1 cellular context compared by ENCODE assay signal in the genomic region with DNA sequence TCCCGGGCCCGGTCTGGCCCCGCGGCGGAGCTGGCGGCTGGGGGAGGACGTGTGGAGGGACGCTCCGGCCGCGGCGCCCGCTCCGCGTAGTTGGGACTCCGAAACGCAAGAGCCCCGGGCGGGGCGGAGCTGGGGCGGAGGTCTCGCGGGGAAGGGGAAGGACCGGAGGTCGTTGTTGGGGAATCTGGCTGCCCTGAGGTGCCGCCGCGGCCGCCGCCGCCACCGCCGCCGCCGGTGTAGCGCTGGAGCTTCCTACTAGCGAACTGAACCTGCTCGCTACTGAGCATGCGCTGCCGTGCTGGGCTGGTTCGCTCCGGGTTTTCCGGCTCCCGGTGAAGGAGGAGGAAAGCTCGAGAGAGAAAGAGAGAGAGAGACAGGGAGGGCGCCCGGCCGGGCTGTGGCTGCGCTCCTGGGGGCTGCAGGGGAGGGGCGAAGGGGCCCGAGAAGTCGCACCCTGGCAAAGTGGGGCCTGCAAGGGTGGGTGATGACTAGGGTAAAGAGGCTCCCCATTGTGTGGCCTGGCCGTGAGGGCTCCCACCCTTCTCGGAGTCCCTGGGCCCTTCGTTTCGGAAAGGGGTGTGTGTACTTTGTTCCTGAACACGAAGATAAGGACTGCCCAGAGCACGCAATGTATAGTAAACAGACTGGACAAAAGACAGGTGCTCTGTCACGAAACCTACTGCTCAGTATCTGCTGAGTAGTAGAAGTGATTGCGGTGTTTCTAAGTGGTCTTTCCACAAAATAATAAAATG.
A peak's percentile ranks its signal among the peaks of the same experiment; 100 is the strongest.
TF ChIP-seq lines count a peak whose summit lies in the region.

A gene (minus strand): TSS at position 281 of the 752 bp plus-strand sequence. CDS start 629 bp downstream, outside the sequence.

TF ChIP-seq in HepG2, 621 proteins besides CTCF, POLR2A, EP300 and RAD21 (continued from another document and continues in another):
- TF ChIP-seq CBX2 (IDR thresholded peaks at IDR 0.05; ENCODE audit: low read depth, low read length) (no peak), CBX2 (CRISPR knock-in tag; IDR thresholded peaks at IDR 0.05; ENCODE audit: low read depth) (peak; percentile 62; the same call in 1 of the 2 replicates), ZNF44 (CRISPR knock-in tag; IDR thresholded peaks at IDR 0.05) (peak; percentile 93), ZEB1 (IDR thresholded peaks at IDR 0.05; ENCODE audit: insufficient replicate concordance, low read depth) (peak; percentile 95), THAP11 (CRISPR knock-in tag; IDR thresholded peaks at IDR 0.05) (peak; percentile 49; the same call in 1 of the 2 replicates), MAF1 (CRISPR knock-in tag; IDR thresholded peaks at IDR 0.05; ENCODE audit: borderline replicate concordance) (no peak), ERF (CRISPR knock-in tag; IDR thresholded peaks at IDR 0.05) (peak; percentile 92; the same call in 1 of the 2 replicates), ZNF788 (CRISPR knock-in tag; IDR thresholded peaks at IDR 0.05; ENCODE audit: borderline replicate concordance) (peak; percentile 98), ZNF225 (CRISPR knock-in tag; IDR thresholded peaks at IDR 0.05) (peak; percentile 87), HNRNPK (IDR thresholded peaks at IDR 0.05; ENCODE audit: low read depth, low read length, poor library complexity, severe bottlenecking) (peak; percentile 94), ZNF670 (CRISPR knock-in tag; IDR thresholded peaks at IDR 0.05; ENCODE audit: borderline replicate concordance) (peak; percentile 72; the same call in 1 of the 2 replicates), ZNF333 (CRISPR knock-in tag; IDR thresholded peaks at IDR 0.05; ENCODE audit: borderline replicate concordance) (no peak; the same call in 1 of the 2 replicates), ZNF564 (CRISPR knock-in tag; IDR thresholded peaks at IDR 0.05) (0 out of 2 replicates have a peak, but pooled peaks have one; percentile 80), ZNF510 (CRISPR knock-in tag; IDR thresholded peaks at IDR 0.05; ENCODE audit: low read depth) (no peak; the same call in none of the 2 replicates), ZNF781 (CRISPR knock-in tag; IDR thresholded peaks at IDR 0.05; ENCODE audit: borderline replicate concordance, not compliant biosample characterization) (peak; percentile 89), SALL1 (CRISPR knock-in tag; IDR thresholded peaks at IDR 0.05) (peak; percentile 94), KDM6A (CRISPR knock-in tag; IDR thresholded peaks at IDR 0.05; ENCODE audit: low read depth) (peak; percentile 56), HOXA9 (CRISPR knock-in tag; IDR thresholded peaks at IDR 0.05; ENCODE audit: borderline replicate concordance) (no peak), HDAC6 (IDR thresholded peaks at IDR 0.05; ENCODE audit: low read depth, low read length) (no peak), TSC22D2 (CRISPR knock-in tag; IDR thresholded peaks at IDR 0.05; ENCODE audit: borderline replicate concordance) (peak; percentile 93; the same call in 1 of the 2 replicates), ZNF678 (CRISPR knock-in tag; IDR thresholded peaks at IDR 0.05) (peak; percentile 76; the same call in 1 of the 2 replicates), HOXA3 (CRISPR knock-in tag; IDR thresholded peaks at IDR 0.05) (peak; percentile 72; the same call in 1 of the 2 replicates), SP4 (CRISPR knock-in tag; IDR thresholded peaks at IDR 0.05) (peak; percentile 76)
- TF ChIP-seq, protein P1, sequence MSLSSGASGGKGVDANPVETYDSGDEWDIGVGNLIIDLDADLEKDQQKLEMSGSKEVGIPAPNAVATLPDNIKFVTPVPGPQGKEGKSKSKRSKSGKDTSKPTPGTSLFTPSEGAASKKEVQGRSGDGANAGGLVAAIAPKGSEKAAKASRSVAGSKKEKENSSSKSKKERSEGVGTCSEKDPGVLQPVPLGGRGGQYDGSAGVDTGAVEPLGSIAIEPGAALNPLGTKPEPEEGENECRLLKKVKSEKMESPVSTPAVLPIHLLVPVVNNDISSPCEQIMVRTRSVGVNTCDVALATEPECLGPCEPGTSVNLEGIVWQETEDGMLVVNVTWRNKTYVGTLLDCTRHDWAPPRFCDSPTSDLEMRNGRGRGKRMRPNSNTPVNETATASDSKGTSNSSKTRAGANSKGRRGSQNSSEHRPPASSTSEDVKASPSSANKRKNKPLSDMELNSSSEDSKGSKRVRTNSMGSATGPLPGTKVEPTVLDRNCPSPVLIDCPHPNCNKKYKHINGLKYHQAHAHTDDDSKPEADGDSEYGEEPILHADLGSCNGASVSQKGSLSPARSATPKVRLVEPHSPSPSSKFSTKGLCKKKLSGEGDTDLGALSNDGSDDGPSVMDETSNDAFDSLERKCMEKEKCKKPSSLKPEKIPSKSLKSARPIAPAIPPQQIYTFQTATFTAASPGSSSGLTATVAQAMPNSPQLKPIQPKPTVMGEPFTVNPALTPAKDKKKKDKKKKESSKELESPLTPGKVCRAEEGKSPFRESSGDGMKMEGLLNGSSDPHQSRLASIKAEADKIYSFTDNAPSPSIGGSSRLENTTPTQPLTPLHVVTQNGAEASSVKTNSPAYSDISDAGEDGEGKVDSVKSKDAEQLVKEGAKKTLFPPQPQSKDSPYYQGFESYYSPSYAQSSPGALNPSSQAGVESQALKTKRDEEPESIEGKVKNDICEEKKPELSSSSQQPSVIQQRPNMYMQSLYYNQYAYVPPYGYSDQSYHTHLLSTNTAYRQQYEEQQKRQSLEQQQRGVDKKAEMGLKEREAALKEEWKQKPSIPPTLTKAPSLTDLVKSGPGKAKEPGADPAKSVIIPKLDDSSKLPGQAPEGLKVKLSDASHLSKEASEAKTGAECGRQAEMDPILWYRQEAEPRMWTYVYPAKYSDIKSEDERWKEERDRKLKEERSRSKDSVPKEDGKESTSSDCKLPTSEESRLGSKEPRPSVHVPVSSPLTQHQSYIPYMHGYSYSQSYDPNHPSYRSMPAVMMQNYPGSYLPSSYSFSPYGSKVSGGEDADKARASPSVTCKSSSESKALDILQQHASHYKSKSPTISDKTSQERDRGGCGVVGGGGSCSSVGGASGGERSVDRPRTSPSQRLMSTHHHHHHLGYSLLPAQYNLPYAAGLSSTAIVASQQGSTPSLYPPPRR (CRISPR knock-in tag; IDR thresholded peaks at IDR 0.05; ENCODE audit: borderline replicate concordance) = peak; percentile 52; the same call in 1 of the 2 replicates
- TF ChIP-seq, protein P2, sequence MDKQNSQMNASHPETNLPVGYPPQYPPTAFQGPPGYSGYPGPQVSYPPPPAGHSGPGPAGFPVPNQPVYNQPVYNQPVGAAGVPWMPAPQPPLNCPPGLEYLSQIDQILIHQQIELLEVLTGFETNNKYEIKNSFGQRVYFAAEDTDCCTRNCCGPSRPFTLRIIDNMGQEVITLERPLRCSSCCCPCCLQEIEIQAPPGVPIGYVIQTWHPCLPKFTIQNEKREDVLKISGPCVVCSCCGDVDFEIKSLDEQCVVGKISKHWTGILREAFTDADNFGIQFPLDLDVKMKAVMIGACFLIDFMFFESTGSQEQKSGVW (CRISPR knock-in tag; IDR thresholded peaks at IDR 0.05; ENCODE audit: borderline replicate concordance) = peak; percentile 25; the same call in 1 of the 2 replicates
- TF ChIP-seq, protein P3, sequence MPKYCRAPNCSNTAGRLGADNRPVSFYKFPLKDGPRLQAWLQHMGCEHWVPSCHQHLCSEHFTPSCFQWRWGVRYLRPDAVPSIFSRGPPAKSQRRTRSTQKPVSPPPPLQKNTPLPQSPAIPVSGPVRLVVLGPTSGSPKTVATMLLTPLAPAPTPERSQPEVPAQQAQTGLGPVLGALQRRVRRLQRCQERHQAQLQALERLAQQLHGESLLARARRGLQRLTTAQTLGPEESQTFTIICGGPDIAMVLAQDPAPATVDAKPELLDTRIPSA (CRISPR knock-in tag; IDR thresholded peaks at IDR 0.05; ENCODE audit: borderline replicate concordance) = peak; percentile 74; the same call in 1 of the 2 replicates
- TF ChIP-seq, protein P4, sequence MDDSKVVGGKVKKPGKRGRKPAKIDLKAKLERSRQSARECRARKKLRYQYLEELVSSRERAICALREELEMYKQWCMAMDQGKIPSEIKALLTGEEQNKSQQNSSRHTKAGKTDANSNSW (CRISPR knock-in tag; IDR thresholded peaks at IDR 0.05; ENCODE audit: borderline replicate concordance) = 0 out of 2 replicates have a peak, but pooled peaks have one; percentile 58
- TF ChIP-seq, protein P5, sequence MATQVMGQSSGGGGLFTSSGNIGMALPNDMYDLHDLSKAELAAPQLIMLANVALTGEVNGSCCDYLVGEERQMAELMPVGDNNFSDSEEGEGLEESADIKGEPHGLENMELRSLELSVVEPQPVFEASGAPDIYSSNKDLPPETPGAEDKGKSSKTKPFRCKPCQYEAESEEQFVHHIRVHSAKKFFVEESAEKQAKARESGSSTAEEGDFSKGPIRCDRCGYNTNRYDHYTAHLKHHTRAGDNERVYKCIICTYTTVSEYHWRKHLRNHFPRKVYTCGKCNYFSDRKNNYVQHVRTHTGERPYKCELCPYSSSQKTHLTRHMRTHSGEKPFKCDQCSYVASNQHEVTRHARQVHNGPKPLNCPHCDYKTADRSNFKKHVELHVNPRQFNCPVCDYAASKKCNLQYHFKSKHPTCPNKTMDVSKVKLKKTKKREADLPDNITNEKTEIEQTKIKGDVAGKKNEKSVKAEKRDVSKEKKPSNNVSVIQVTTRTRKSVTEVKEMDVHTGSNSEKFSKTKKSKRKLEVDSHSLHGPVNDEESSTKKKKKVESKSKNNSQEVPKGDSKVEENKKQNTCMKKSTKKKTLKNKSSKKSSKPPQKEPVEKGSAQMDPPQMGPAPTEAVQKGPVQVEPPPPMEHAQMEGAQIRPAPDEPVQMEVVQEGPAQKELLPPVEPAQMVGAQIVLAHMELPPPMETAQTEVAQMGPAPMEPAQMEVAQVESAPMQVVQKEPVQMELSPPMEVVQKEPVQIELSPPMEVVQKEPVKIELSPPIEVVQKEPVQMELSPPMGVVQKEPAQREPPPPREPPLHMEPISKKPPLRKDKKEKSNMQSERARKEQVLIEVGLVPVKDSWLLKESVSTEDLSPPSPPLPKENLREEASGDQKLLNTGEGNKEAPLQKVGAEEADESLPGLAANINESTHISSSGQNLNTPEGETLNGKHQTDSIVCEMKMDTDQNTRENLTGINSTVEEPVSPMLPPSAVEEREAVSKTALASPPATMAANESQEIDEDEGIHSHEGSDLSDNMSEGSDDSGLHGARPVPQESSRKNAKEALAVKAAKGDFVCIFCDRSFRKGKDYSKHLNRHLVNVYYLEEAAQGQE (IDR thresholded peaks at IDR 0.05; ENCODE audit: borderline replicate concordance in 1 of 2, low read depth in 1 of 2, low read length in 2 of 2) = peak in 1 of 2 experiments; percentile 73; a peak in 2 of 4 replicates
- TF ChIP-seq, protein P6, sequence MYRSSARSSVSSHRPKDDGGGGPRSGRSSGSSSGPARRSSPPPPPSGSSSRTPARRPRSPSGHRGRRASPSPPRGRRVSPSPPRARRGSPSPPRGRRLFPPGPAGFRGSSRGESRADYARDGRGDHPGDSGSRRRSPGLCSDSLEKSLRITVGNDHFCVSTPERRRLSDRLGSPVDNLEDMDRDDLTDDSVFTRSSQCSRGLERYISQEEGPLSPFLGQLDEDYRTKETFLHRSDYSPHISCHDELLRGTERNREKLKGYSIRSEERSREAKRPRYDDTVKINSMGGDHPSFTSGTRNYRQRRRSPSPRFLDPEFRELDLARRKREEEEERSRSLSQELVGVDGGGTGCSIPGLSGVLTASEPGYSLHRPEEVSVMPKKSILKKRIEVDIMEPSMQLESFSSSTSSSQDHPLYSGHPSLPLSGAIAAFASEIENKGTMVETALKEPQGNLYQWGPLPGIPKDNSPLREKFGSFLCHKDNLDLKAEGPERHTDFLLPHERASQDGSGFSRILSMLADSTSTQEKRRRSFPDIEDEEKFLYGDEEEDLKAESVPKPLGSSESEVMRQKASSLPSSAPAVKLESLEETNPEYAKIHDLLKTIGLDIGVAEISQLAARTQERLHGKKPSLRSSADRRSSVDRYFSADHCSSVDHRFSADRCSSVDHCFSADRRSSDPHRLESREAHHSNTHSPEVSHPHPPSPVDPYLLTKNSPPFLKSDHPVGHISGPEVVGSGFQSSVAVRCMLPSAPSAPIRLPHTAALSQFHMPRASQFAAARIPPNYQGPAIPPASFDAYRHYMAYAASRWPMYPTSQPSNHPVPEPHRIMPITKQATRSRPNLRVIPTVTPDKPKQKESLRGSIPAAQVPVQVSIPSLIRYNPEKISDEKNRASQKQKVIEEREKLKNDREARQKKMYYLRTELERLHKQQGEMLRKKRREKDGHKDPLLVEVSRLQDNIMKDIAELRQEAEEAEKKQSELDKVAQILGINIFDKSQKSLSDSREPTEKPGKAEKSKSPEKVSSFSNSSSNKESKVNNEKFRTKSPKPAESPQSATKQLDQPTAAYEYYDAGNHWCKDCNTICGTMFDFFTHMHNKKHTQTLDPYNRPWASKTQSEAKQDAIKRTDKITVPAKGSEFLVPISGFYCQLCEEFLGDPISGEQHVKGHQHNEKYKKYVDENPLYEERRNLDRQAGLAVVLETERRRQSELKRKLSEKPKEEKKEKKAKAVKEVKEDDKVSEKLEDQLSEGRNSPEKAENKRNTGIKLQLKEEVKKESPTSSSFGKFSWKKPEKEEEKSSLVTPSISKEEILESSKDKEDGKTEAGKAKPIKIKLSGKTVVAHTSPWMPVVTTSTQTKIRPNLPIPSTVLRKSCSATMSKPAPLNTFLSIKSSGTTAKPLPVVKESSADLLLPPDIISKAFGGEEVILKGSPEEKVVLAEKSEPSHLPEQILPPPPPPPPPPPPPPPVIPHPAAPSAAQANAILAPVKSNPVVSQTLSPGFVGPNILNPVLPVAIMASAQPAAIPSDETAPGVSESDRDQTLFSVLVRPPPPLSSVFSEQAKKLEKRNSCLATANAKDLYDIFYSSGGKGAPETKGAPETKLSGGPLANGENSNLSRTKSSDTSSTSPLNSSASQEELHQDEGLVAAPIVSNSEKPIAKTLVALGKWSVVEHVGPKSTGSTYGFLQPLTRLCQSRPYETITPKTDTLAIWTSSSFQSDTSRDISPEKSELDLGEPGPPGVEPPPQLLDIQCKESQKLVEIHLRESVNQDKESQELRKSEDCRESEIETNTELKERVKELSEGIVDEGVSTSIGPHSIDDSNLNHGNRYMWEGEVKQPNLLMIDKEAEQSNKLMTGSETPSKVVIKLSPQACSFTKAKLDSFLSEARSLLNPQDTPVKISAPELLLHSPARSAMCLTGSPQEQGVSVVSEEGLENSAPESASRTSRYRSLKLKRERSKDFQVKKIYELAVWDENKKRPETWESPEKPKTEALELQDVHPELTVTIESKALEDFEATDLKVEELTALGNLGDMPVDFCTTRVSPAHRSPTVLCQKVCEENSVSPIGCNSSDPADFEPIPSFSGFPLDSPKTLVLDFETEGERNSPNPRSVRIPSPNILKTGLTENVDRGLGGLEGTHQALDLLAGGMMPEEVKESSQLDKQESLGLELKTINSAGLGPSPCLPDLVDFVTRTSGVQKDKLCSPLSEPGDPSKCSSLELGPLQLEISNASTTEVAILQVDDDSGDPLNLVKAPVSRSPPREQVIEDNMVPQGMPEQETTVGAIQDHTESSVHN (CRISPR knock-in tag; IDR thresholded peaks at IDR 0.05) = no peak
- TF ChIP-seq, protein P7, sequence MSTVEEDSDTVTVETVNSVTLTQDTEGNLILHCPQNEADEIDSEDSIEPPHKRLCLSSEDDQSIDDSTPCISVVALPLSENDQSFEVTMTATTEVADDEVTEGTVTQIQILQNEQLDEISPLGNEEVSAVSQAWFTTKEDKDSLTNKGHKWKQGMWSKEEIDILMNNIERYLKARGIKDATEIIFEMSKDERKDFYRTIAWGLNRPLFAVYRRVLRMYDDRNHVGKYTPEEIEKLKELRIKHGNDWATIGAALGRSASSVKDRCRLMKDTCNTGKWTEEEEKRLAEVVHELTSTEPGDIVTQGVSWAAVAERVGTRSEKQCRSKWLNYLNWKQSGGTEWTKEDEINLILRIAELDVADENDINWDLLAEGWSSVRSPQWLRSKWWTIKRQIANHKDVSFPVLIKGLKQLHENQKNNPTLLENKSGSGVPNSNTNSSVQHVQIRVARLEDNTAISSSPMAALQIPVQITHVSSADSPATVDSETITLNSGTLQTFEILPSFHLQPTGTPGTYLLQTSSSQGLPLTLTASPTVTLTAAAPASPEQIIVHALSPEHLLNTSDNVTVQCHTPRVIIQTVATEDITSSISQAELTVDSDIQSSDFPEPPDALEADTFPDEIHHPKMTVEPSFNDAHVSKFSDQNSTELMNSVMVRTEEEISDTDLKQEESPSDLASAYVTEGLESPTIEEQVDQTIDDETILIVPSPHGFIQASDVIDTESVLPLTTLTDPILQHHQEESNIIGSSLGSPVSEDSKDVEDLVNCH (CRISPR knock-in tag; IDR thresholded peaks at IDR 0.05) = peak; percentile 71; the same call in 1 of the 2 replicates
